2 cellular contexts compared by ENCODE assay signal in the genomic region with DNA sequence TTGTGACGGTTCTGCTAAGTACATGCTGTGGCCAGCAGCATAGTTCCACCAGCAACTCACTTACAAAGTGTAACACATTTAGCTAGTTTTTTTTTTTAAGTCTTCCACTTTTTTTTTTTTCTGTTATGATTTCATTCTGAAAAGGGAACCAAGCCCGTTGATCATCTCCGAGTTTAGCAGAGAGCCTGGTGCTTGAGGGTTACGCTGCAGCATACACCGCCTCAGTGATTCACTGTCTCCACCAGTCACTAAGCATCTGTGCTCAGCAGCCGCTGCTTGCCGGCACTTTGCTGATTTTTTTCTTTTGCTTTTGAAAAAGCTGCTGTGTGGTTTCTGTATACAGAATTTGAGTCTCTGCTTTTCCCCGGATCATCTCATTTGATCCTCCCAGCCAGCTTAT.
TF ChIP-seq lines count a peak whose summit lies in the region.

No MANE protein-coding gene starts in this region.

TF ChIP-seq in SK-N-SH treated with all-trans-retinoic acid at 6 μM for 48 hours, 23 proteins besides CTCF, POLR2A, EP300 and RAD21 (continued from another document):
- TF ChIP-seq, protein P1, sequence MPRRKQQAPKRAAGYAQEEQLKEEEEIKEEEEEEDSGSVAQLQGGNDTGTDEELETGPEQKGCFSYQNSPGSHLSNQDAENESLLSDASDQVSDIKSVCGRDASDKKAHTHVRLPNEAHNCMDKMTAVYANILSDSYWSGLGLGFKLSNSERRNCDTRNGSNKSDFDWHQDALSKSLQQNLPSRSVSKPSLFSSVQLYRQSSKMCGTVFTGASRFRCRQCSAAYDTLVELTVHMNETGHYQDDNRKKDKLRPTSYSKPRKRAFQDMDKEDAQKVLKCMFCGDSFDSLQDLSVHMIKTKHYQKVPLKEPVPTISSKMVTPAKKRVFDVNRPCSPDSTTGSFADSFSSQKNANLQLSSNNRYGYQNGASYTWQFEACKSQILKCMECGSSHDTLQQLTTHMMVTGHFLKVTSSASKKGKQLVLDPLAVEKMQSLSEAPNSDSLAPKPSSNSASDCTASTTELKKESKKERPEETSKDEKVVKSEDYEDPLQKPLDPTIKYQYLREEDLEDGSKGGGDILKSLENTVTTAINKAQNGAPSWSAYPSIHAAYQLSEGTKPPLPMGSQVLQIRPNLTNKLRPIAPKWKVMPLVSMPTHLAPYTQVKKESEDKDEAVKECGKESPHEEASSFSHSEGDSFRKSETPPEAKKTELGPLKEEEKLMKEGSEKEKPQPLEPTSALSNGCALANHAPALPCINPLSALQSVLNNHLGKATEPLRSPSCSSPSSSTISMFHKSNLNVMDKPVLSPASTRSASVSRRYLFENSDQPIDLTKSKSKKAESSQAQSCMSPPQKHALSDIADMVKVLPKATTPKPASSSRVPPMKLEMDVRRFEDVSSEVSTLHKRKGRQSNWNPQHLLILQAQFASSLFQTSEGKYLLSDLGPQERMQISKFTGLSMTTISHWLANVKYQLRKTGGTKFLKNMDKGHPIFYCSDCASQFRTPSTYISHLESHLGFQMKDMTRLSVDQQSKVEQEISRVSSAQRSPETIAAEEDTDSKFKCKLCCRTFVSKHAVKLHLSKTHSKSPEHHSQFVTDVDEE (CRISPR knock-in tag; IDR thresholded peaks at IDR 0.05): no peak
- TF ChIP-seq, protein P2, sequence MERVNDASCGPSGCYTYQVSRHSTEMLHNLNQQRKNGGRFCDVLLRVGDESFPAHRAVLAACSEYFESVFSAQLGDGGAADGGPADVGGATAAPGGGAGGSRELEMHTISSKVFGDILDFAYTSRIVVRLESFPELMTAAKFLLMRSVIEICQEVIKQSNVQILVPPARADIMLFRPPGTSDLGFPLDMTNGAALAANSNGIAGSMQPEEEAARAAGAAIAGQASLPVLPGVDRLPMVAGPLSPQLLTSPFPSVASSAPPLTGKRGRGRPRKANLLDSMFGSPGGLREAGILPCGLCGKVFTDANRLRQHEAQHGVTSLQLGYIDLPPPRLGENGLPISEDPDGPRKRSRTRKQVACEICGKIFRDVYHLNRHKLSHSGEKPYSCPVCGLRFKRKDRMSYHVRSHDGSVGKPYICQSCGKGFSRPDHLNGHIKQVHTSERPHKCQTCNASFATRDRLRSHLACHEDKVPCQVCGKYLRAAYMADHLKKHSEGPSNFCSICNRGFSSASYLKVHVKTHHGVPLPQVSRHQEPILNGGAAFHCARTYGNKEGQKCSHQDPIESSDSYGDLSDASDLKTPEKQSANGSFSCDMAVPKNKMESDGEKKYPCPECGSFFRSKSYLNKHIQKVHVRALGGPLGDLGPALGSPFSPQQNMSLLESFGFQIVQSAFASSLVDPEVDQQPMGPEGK (CRISPR knock-in tag; IDR thresholded peaks at IDR 0.05; ENCODE audit: borderline replicate concordance): no peak
- TF ChIP-seq ZNF8 (CRISPR knock-in tag; IDR thresholded peaks at IDR 0.05): no peak
- no peak for TF ChIP-seq CSDC2 (CRISPR knock-in tag; IDR thresholded peaks at IDR 0.05)
- no peak for TF ChIP-seq ZC3H10 (CRISPR knock-in tag; IDR thresholded peaks at IDR 0.05)
- TF ChIP-seq, protein P3, sequence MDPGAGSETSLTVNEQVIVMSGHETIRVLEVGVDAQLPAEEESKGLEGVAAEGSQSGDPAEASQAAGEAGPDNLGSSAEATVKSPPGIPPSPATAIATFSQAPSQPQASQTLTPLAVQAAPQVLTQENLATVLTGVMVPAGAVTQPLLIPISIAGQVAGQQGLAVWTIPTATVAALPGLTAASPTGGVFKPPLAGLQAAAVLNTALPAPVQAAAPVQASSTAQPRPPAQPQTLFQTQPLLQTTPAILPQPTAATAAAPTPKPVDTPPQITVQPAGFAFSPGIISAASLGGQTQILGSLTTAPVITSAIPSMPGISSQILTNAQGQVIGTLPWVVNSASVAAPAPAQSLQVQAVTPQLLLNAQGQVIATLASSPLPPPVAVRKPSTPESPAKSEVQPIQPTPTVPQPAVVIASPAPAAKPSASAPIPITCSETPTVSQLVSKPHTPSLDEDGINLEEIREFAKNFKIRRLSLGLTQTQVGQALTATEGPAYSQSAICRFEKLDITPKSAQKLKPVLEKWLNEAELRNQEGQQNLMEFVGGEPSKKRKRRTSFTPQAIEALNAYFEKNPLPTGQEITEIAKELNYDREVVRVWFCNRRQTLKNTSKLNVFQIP (CRISPR knock-in tag; IDR thresholded peaks at IDR 0.05; ENCODE audit: borderline replicate concordance, low read depth): no peak
- no peak for TF ChIP-seq ISL1 (CRISPR knock-in tag; IDR thresholded peaks at IDR 0.05)
- TF ChIP-seq TOX (CRISPR knock-in tag; IDR thresholded peaks at IDR 0.05; ENCODE audit: borderline replicate concordance): no peak

TF ChIP-seq in SK-N-SH, 30 proteins besides CTCF, POLR2A, EP300 and RAD21 (continued from another document):
- TF ChIP-seq, protein P4, sequence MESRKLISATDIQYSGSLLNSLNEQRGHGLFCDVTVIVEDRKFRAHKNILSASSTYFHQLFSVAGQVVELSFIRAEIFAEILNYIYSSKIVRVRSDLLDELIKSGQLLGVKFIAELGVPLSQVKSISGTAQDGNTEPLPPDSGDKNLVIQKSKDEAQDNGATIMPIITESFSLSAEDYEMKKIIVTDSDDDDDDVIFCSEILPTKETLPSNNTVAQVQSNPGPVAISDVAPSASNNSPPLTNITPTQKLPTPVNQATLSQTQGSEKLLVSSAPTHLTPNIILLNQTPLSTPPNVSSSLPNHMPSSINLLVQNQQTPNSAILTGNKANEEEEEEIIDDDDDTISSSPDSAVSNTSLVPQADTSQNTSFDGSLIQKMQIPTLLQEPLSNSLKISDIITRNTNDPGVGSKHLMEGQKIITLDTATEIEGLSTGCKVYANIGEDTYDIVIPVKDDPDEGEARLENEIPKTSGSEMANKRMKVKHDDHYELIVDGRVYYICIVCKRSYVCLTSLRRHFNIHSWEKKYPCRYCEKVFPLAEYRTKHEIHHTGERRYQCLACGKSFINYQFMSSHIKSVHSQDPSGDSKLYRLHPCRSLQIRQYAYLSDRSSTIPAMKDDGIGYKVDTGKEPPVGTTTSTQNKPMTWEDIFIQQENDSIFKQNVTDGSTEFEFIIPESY (IDR thresholded peaks at IDR 0.05; ENCODE audit: borderline replicate concordance, low read depth): no peak
- no peak for TF ChIP-seq SMC3 (IDR thresholded peaks at IDR 0.05; ENCODE audit: low read depth, low read length)
TF ChIP-seq in SK-N-SH: peak in this region for 0.
